In the genomic region with DNA sequence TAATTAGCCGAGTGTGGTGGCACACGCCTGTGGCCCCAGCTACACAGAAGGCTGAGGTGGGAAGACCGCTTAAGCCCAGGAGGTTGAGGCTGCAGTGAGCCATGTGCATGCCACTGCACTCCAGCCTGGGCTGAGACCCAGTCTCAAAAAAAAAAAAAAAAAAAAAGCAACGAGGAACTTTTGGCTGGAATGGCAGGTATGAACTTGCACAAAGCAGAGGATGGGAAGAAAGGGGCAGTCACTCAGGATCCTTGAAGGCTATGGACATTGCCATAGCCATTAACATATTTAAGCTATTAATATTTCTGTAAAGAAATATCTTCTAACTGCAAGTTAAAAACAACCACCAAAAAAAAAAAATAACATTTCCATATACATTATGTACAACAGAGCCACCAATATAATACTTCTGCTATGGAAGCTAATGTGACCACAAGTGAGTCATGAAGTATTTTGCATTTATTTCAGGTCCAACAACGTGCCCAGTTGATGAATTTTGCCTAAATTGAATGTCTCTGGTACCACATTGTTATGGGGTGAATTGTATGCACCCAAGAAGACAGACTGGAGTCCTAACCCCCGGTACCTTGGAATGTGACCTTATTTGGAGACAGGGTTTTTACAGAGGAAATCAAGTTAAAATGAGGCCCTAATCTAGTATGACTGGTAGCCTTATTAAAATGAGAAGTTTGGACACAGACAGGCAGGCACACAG, we compare ENCODE assay signal across 1 cellular context.
TF ChIP-seq lines count a peak whose summit lies in the region.

No MANE protein-coding gene starts in this region.

TF ChIP-seq in SK-N-SH, 30 proteins besides CTCF, POLR2A, EP300 and RAD21 (continued from another document):
- TF ChIP-seq, protein P1, sequence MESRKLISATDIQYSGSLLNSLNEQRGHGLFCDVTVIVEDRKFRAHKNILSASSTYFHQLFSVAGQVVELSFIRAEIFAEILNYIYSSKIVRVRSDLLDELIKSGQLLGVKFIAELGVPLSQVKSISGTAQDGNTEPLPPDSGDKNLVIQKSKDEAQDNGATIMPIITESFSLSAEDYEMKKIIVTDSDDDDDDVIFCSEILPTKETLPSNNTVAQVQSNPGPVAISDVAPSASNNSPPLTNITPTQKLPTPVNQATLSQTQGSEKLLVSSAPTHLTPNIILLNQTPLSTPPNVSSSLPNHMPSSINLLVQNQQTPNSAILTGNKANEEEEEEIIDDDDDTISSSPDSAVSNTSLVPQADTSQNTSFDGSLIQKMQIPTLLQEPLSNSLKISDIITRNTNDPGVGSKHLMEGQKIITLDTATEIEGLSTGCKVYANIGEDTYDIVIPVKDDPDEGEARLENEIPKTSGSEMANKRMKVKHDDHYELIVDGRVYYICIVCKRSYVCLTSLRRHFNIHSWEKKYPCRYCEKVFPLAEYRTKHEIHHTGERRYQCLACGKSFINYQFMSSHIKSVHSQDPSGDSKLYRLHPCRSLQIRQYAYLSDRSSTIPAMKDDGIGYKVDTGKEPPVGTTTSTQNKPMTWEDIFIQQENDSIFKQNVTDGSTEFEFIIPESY (IDR thresholded peaks at IDR 0.05; ENCODE audit: borderline replicate concordance, low read depth) = no peak
